15 cellular contexts compared by ENCODE assay signal in genomic region chr3:153273217-153273616, GRCh38.
"Had no signal": no experiment of that assay in that cellular context is flagged by ENCODE, and none has a peak within 500 bp of the region (broad histone marks: within the 10 kb centered on the region; RNA-seq: fewer than 3 reads in every experiment).

No MANE protein-coding gene starts in this region.

- H3K9me3 ChIP-seq: gastroesophageal sphincter, pancreas, upper lobe of left lung had no signal

- H3K9me3 Mint-ChIP-seq: activated naive CD4-positive, alpha-beta T cell treated with anti-CD3 and anti-CD28 coated beads, Interleukin-2, amount 50 U/mL, for 72 hours; activated T-cell treated with anti-CD3 and anti-CD28 coated beads, Interleukin-2, amount 50 U/mL, for 4 hours; neural crest cell; stimulated activated naive CD8-positive, alpha-beta T cell treated with anti-CD3 and anti-CD28 coated beads, Interleukin-15, Interleukin-2, amounts not matched to agents 100 ng/mL and 50 ng/mL, for 24 hours had no signal

- ATAC-seq: activated CD4-positive, CD25-positive, alpha-beta regulatory T cell treated with anti-CD3 and anti-CD28 coated beads, Interleukin-2, amount 50 U/mL, for 24 hours; activated CD8-positive, alpha-beta memory T cell treated with anti-CD3 and anti-CD28 coated beads, Interleukin-2, amount 10 ng/mL, durations not matched to agents 7 days and 5 days; activated naive CD4-positive, alpha-beta T cell treated with anti-CD3 and anti-CD28 coated beads, Interleukin-2, amount 50 U/mL, for 72 hours; activated T-cell treated with anti-CD3 and anti-CD28 coated beads, Interleukin-2, amount 50 U/mL, for 4 hours; gastroesophageal sphincter; T-helper 17 cell had no signal

- H3K4me3 ChIP-seq: gastroesophageal sphincter, hepatocyte, pancreas, upper lobe of left lung had no signal

- H3K27ac ChIP-seq: gastroesophageal sphincter, hepatocyte, pancreas, upper lobe of left lung had no signal

- H3K4me1 Mint-ChIP-seq: neural crest cell had no signal

- DNase-seq: activated CD4-positive, alpha-beta T cell treated with anti-CD3 and anti-CD28 coated beads, Interleukin-2, amount 50 U/mL, for 48 hours; activated CD8-positive, alpha-beta memory T cell treated with anti-CD3 and anti-CD28 coated beads, Interleukin-2, amount 10 ng/mL, durations not matched to agents 7 days and 5 days; activated effector memory CD4-positive, alpha-beta T cell treated with anti-CD3 and anti-CD28 coated beads, Interleukin-2, amount 50 U/mL, for 16 hours; activated T-cell treated with anti-CD3 and anti-CD28 coated beads, Interleukin-2, amount 50 U/mL, for 4 hours; amniotic stem cell; pancreas; stimulated activated CD4-positive, alpha-beta T cell treated with anti-CD3 and anti-CD28 coated beads, Interleukin-4, amount 100 ng/mL, for 24 hours; T-helper 17 cell; upper lobe of left lung had no signal

- H3K4me1 ChIP-seq: gastroesophageal sphincter, pancreas, upper lobe of left lung had no signal

- H3K27ac Mint-ChIP-seq: activated CD8-positive, alpha-beta memory T cell treated with anti-CD3 and anti-CD28 coated beads, Interleukin-2, amount 10 ng/mL, durations not matched to agents 7 days and 5 days; stimulated activated naive CD8-positive, alpha-beta T cell treated with anti-CD3 and anti-CD28 coated beads, Interleukin-15, Interleukin-2, amounts not matched to agents 100 ng/mL and 50 ng/mL, for 24 hours; T-helper 17 cell had no signal

- H3K4me3 Mint-ChIP-seq: activated CD8-positive, alpha-beta memory T cell treated with anti-CD3 and anti-CD28 coated beads, Interleukin-2, amount 10 ng/mL, durations not matched to agents 7 days and 5 days; activated T-cell treated with anti-CD3 and anti-CD28 coated beads, Interleukin-2, amount 50 U/mL, for 4 hours; neural crest cell; stimulated activated naive CD8-positive, alpha-beta T cell treated with anti-CD3 and anti-CD28 coated beads, Interleukin-15, Interleukin-2, amounts not matched to agents 100 ng/mL and 50 ng/mL, for 24 hours; T-helper 17 cell had no signal

- H3K36me3 Mint-ChIP-seq: activated naive CD4-positive, alpha-beta T cell treated with anti-CD3 and anti-CD28 coated beads, Interleukin-2, amount 50 U/mL, for 72 hours had no signal

- H3K27me3 Mint-ChIP-seq: activated CD8-positive, alpha-beta memory T cell treated with anti-CD3 and anti-CD28 coated beads, Interleukin-2, amount 10 ng/mL, durations not matched to agents 7 days and 5 days; stimulated activated naive CD8-positive, alpha-beta T cell treated with anti-CD3 and anti-CD28 coated beads, Interleukin-15, Interleukin-2, amounts not matched to agents 100 ng/mL and 50 ng/mL, for 24 hours; T-helper 17 cell had no signal

- H3K27me3 ChIP-seq: gastroesophageal sphincter, hepatocyte, pancreas, upper lobe of left lung had no signal

- H3K36me3 ChIP-seq: gastroesophageal sphincter, pancreas, upper lobe of left lung had no signal
